27 cellular contexts compared by ENCODE assay signal in the genomic region with DNA sequence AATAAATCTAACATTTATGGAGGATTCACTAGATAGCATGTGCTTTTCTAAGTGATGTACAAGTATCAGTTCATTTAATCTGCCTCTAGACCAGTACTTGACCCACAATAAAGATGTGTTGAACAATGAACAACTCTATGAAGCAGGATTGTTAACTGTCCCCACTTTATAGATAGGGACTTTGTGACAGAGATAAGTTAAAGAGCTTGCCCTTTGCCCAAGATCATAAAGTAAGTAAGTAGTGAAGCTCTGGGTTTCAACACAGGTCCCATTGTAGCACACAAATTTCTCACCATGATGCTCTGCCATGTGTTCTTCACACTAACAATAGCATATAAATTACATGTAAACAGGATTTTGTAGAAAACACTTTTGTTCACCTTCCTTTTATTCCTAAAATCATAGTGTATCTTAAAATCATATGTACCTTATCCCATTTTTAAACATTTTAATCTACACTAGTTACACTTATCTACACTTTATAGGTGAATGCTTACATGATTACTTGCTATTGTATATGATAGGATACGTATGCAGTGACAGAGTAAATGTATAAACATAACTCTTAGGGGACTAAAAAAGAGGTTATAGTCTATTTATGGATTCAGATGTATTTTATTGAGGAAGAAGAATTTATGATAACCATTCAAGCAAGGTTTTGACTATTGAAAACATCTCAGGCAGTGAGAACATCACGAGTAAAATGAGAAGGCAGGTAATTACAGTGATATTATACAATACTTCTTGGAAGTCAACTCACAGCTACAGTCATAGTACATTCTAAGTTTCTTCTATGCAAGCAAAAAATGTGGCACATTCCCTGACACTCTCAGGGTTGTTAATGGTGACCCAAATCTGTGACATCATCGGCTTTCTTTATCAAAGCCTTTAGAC.
"Had no signal": no experiment of that assay in that cellular context is flagged by ENCODE, and none has a peak within 500 bp of the region (broad histone marks: within the 10 kb centered on the region; RNA-seq: fewer than 3 reads in every experiment).

No MANE protein-coding gene starts in this region.

- H3K27ac ChIP-seq: epithelial cell of prostate, esophagus squamous epithelium, gastrocnemius medialis, heart right ventricle, left lung, lower lobe of right lung had no signal

- FAIRE-seq: colon, endometrium, kidney had no signal

- H3K36me3 ChIP-seq: esophagus squamous epithelium, gastrocnemius medialis, heart right ventricle, left lung, lower lobe of right lung had no signal

- DNase-seq: cortex of kidney; effector CD8-positive, alpha-beta T cell; effector memory CD8-positive, alpha-beta T cell; endodermal cell; erythroblast; esophagus squamous epithelium; foreskin fibroblast; foreskin melanocyte; gastrocnemius medialis; glutamatergic neuron; head of caudate nucleus; heart right ventricle; hypothalamus; immature natural killer cell; islet precursor cell; kidney; kidney glomerular epithelial cell; left lung; left ventricle myocardium superior; lower lobe of right lung; mesenchymal stem cell; midbrain; naive B cell had no signal

- ATAC-seq: effector memory CD8-positive, alpha-beta T cell; esophagus mucosa; gastrocnemius medialis; heart right ventricle; left lung; left ventricle myocardium superior; lower lobe of right lung had no signal

- H3K4me1 ChIP-seq: esophagus squamous epithelium, gastrocnemius medialis, heart right ventricle, left lung, lower lobe of right lung had no signal

- H3K4me3 ChIP-seq: esophagus squamous epithelium, gastrocnemius medialis, heart right ventricle, left lung, lower lobe of right lung had no signal

- H3K27me3 ChIP-seq: esophagus squamous epithelium, gastrocnemius medialis, heart right ventricle, left lung had no signal

- H3K9me3 ChIP-seq: esophagus squamous epithelium, gastrocnemius medialis, heart right ventricle, left lung, lower lobe of right lung had no signal
